23 cellular contexts compared by ENCODE assay signal in genomic region chr7:38893061-38893460, GRCh38. TPM values are rescaled to one million over a fixed set of nuclear protein-coding genes. Genes with fewer than 3 reads are reported as not detected.
DNase-seq lines count a peak whose midpoint lies in the region; ATAC-seq and TF ChIP-seq lines count a peak whose summit lies in the region.
"Had no signal": no experiment of that assay in that cellular context is flagged by ENCODE, and none has a peak within 500 bp of the region (broad histone marks: within the 10 kb centered on the region; RNA-seq: fewer than 3 reads in every experiment).

No MANE protein-coding gene starts in this region.

- H3K4me3 Mint-ChIP-seq in endothelial cell (ENCODE audit: unreplicated experiment) (no peak overlapping the region), nephron progenitor cell (no peak overlapping the region)
- H3K4me3 Mint-ChIP-seq: activated CD4-positive, alpha-beta memory T cell treated with anti-CD3 and anti-CD28 coated beads, Interleukin-2, amount 10 ng/mL, durations not matched to agents 7 days and 5 days; neural crest cell; T-helper 2 cell treated with Interferon-gamma antibody and Interleukin-4, amounts not matched to agents 5 μg/mL and 100 μg/mL, for 36 hours had no signal

- no peaks in the 10 kb centered on the region for H3K9me3 ChIP-seq in psoas muscle
- H3K9me3 ChIP-seq: SK-N-SH had no signal

- intact Hi-C loops in psoas muscle (cut with DNase I) = no loop called here

- H3K27me3 Mint-ChIP-seq in endothelial cell (ENCODE audit: unreplicated experiment) (no peaks in the 10 kb centered on the region), nephron progenitor cell (ENCODE audit: low read depth, poor library complexity) (no peaks in the 10 kb centered on the region)
- H3K27me3 Mint-ChIP-seq: activated CD4-positive, alpha-beta memory T cell treated with anti-CD3 and anti-CD28 coated beads, Interleukin-2, amount 10 ng/mL, durations not matched to agents 7 days and 5 days had no signal

- H3K27me3 ChIP-seq in psoas muscle (ENCODE audit: insufficient read depth in 3 of 3, low read length in 2 of 3) = no peaks in the 10 kb centered on the region

- 98 to 100% (median 99%) methylated on average over 3 of the region's 3 CpGs for WGBS in psoas muscle, 3 donors

- ATAC-seq in psoas muscle = no peak
- no peak for ATAC-seq in HG02884 (IDR thresholded peaks at IDR 0.05; ENCODE audit: unreplicated experiment)
- no peak for ATAC-seq in HG03432 (IDR thresholded peaks at IDR 0.05; ENCODE audit: unreplicated experiment)
- no peak for ATAC-seq in omental fat pad (ENCODE audit: low FRiP score)
- ATAC-seq: left lobe of liver, Panc1 had no signal

- TF ChIP-seq CTCF in endothelial cell (IDR thresholded peaks at IDR 0.05; ENCODE audit: unreplicated experiment) (no peak), nephron progenitor cell (IDR thresholded peaks at IDR 0.05) (no peak), psoas muscle (IDR thresholded peaks at IDR 0.05) (no peak), omental fat pad (IDR thresholded peaks at IDR 0.05) (no peak)

- no peak overlapping the region for H3K27ac ChIP-seq in psoas muscle

- peaks cover 7% of the 10 kb centered on the region for H3K36me3 Mint-ChIP-seq in endothelial cell (ENCODE audit: low read depth, unreplicated experiment)
- peaks cover 56% of the 10 kb centered on the region for H3K36me3 Mint-ChIP-seq in nephron progenitor cell (ENCODE audit: low read depth)

- peaks cover 2 to 28% of the 10 kb centered on the region in 2 donors for H3K36me3 ChIP-seq in psoas muscle (ENCODE audit: insufficient read depth in 1 of 2, low read depth in 1 of 2)

- H3K4me1 Mint-ChIP-seq in endothelial cell (ENCODE audit: unreplicated experiment) (peaks cover 8% of the 10 kb centered on the region), nephron progenitor cell (peaks cover under 1% of the 10 kb centered on the region)
- H3K4me1 Mint-ChIP-seq: neural crest cell had no signal

- H3K27ac Mint-ChIP-seq in endothelial cell (ENCODE audit: unreplicated experiment) (peak overlapping the region; percentile 11), nephron progenitor cell (peak overlapping the region; percentile 10)
- H3K27ac Mint-ChIP-seq: activated CD4-positive, alpha-beta memory T cell treated with anti-CD3 and anti-CD28 coated beads, Interleukin-2, amount 10 ng/mL, durations not matched to agents 7 days and 5 days; T-helper 2 cell treated with Interferon-gamma antibody and Interleukin-4, amounts not matched to agents 5 μg/mL and 100 μg/mL, for 36 hours had no signal

- H3K4me3 ChIP-seq in psoas muscle = no peak overlapping the region

- H3K4me1 ChIP-seq in psoas muscle = no peaks in the 10 kb centered on the region

- H3K9me3 Mint-ChIP-seq in endothelial cell (ENCODE audit: unreplicated experiment) = no peaks in the 10 kb centered on the region
- peaks cover 22% of the 10 kb centered on the region for H3K9me3 Mint-ChIP-seq in nephron progenitor cell

- DNase-seq in EH (ENCODE audit: low read depth) = peak; percentile 26
- DNase-seq in NCI-H226 = peak; percentile 34
- DNase-seq in endothelial cell (ENCODE audit: low spot score) = no peak
- no peak for DNase-seq in nephron progenitor cell
- DNase-seq in psoas muscle = no peak
- DNase-seq in omental fat pad (ENCODE audit: low spot score) = no peak
- DNase-seq: activated CD4-positive, alpha-beta memory T cell treated with anti-CD3 and anti-CD28 coated beads, Interleukin-2, amount 10 ng/mL, durations not matched to agents 7 days and 5 days; activated CD4-positive, CD25-positive, alpha-beta regulatory T cell; activated gamma-delta T cell; activated T-cell treated with anti-CD3 and anti-CD28 coated beads for 4 hours; central memory CD4-positive, alpha-beta T cell; erythroblast; midbrain; NCI-H1048; NCI-H2029; SK-N-SH; substantia nigra had no signal

RNA-seq across cellular contexts. Expression of gene VPS41, which starts 15.9 kb away (rescaled TPM):
- total RNA-seq in endothelial cell (ENCODE audit: unreplicated experiment) (104 TPM), psoas muscle (10 to 100 TPM; 13.8 to 28.3 (median 20.3) TPM), omental fat pad (10 to 100 TPM; 28.9 to 44.9 (median 33.4) TPM)
- 10 to 100 TPM in 1 of 3 donors, 1 to 10 TPM in 2; 4.6 to 12.1 (median 5.7) TPM for polyA plus RNA-seq in psoas muscle

Comparison
In these comparisons a context has a peak if more than half of its experiments do, and no peak if none do; other contexts are left out.
1. DNase-seq: peak in EH (single experiment) and NCI-H226 (single experiment); none in endothelial cell (single experiment), nephron progenitor cell (single experiment), psoas muscle (0 of 2) and omental fat pad (single experiment).